Comparison of ENCODE assay signal across 8 cellular contexts in genomic region chr10:132536964-132537712, GRCh38. TPM values are rescaled to one million over a fixed set of nuclear protein-coding genes. Genes with fewer than 3 reads are reported as not detected.
A peak's percentile ranks its signal among the peaks of the same experiment; 100 is the strongest.
DNase-seq lines count a peak whose midpoint lies in the region; FAIRE-seq and TF ChIP-seq lines count a peak whose summit lies in the region.

No MANE protein-coding gene starts in this region.

- DNase-seq in G401 (ENCODE audit: low spot score): peak; percentile 100
- peak; percentile 100 for DNase-seq in H7
- peak; percentile 98 for DNase-seq in LoVo (ENCODE audit: low spot score)
- peak; percentile 68 for DNase-seq in SIG-M5 (lab: John Stamatoyannopoulos, UW)
- DNase-seq in activated naive CD4-positive, alpha-beta T cell treated with Interleukin-2 at 50 U/mL for 16 hours: peak; percentile 100
- peak; percentile 100 for DNase-seq in frontal cortex (ENCODE audit: low spot score in 2 of 2)
- DNase-seq in substantia nigra (lab: John Stamatoyannopoulos, UW): peak; percentile 93 to 100 (median 100)

- no peaks in the 10 kb centered on the region for H3K36me3 ChIP-seq in H7 (replicated peaks; ENCODE audit: control insufficient read depth, insufficient read depth, low read length)
- H3K36me3 ChIP-seq in neutrophil: no peaks in the 10 kb centered on the region

- in situ Hi-C loops in G401 (cut with HindIII; ENCODE audit: low sequenced_read_pairs): no loop called here

- H3K27ac ChIP-seq in neutrophil (peak overlapping the region; percentile 89), substantia nigra (ENCODE audit: low read depth, low read length, poor library complexity, severe bottlenecking) (peak overlapping the region; percentile 58)

- no peak for FAIRE-seq in frontal cortex (lab: Jason Lieb, UNC)

- peak; percentile 52 for TF ChIP-seq CTCF in neutrophil (IDR thresholded peaks at IDR 0.05)

- H3K4me1 ChIP-seq in neutrophil (ENCODE audit: control insufficient read depth in 1 of 2, insufficient read depth in 1 of 2, low read depth in 1 of 2, low read length in 1 of 2): peaks cover 49% of the 10 kb centered on the region in 2 experiments

- H3K4me3 ChIP-seq in H7 (ENCODE audit: insufficient read depth, low read depth, low read length) (peak overlapping the region; percentile 65), neutrophil (ENCODE audit: low read depth in 1 of 2, low read length in 1 of 2) (peak overlapping the region; percentile 82 to 84)

- H3K9me3 ChIP-seq in neutrophil: no peaks in the 10 kb centered on the region

- H3K27me3 ChIP-seq in H7 (ENCODE audit: control insufficient read depth, insufficient read depth, low read length): peaks cover 4% of the 10 kb centered on the region
- peaks cover 13% of the 10 kb centered on the region for H3K27me3 ChIP-seq in neutrophil

RNA-seq across cellular contexts. Expression of gene INPP5A, which starts 0.4 kb away (rescaled TPM):
- 22.8 and 44.3 TPM in 2 replicates for total RNA-seq in G401 (2014; rRNA removed; shearing (Covaris generic))
- total RNA-seq in H7 (2014; rRNA removed; shearing (Covaris generic)): 21.0 and 29.2 TPM in 2 replicates
- total RNA-seq in frontal cortex: 38.7 TPM

Comparison
In these comparisons a context has a peak if more than half of its experiments do, and no peak if none do; other contexts are left out.
1. Peak in every context shown above with its lines: DNase-seq, H3K4me3 ChIP-seq and H3K27ac ChIP-seq.